In genomic region chr18:76823166-76823539, GRCh38 we compare ENCODE assay signal across 8 cellular contexts. TPM values are rescaled to one million over a fixed set of nuclear protein-coding genes. Genes with fewer than 3 reads are reported as not detected.
DNase-seq lines count a peak whose midpoint lies in the region; ATAC-seq and TF ChIP-seq lines count a peak whose summit lies in the region.

No MANE protein-coding gene starts in this region.

- TF ChIP-seq POLR2A in HCT116 (IDR thresholded peaks at IDR 0.05; ENCODE audit: borderline replicate concordance, extremely low read depth, insufficient read depth, insufficient read length), result no peak
- no peak for TF ChIP-seq POLR2A in spleen (IDR thresholded peaks at IDR 0.05)

- H3K4me2 ChIP-seq in HCT116 (ENCODE audit: low read length), result peak overlapping the region; percentile 98

- H3K27me3 Mint-ChIP-seq in activated T-helper 2 cell treated with anti-CD3 and anti-CD28 coated beads, Interferon-gamma antibody, Interleukin-2, Interleukin-4, amounts not matched to agents 10 μg/mL and 5 μg/mL and 100 μg/mL, durations not matched to agents 14 hours and 24 hours and 36 hours (ENCODE audit: low read depth), result no peaks in the 10 kb centered on the region

- H3K4me1 Mint-ChIP-seq in activated T-helper 2 cell treated with anti-CD3 and anti-CD28 coated beads, Interferon-gamma antibody, Interleukin-2, Interleukin-4, amounts not matched to agents 10 μg/mL and 5 μg/mL and 100 μg/mL, durations not matched to agents 14 hours and 24 hours and 36 hours (ENCODE audit: low read depth), result peaks cover 39% of the 10 kb centered on the region

- no peak for TF ChIP-seq CTCF in HCT116 (IDR thresholded peaks at IDR 0.05 in 2 of 3, conservative IDR thresholded peaks at IDR 0.05 in 1 of 3; ENCODE audit: borderline replicate concordance in 1 of 3, insufficient read depth in 1 of 3, low read depth in 2 of 3, low read length in 2 of 3)
- TF ChIP-seq CTCF in spleen (IDR thresholded peaks at IDR 0.05 in 8 of 11, conservative IDR thresholded peaks at IDR 0.05 in 3 of 11), result no peak

- H3K9me2 ChIP-seq in HCT116 (ENCODE audit: insufficient read depth), result no peaks in the 10 kb centered on the region

- CTCF ChIA-PET in HCT116 (lab: Charles Lee), result no interaction called here

- no peak for DNase-seq in HCT116 (ENCODE audit: low read depth, low spot score)
- no peak for DNase-seq in activated T-helper 2 cell treated with anti-CD3 and anti-CD28 coated beads, Interferon-gamma antibody, Interleukin-2, Interleukin-4, amounts not matched to agents 10 μg/mL and 5 μg/mL and 100 μg/mL, durations not matched to agents 14 hours and 24 hours and 36 hours (ENCODE audit: low spot score)
- DNase-seq in iPS DF 6.9 (ENCODE audit: low read depth, low spot score), result no peak
- peak; percentile 91 for DNase-seq in spleen
- no peak for DNase-seq in activated CD4-positive, CD25-positive, alpha-beta regulatory T cell treated with anti-CD3 and anti-CD28 coated beads, Interleukin-2, amount 50 U/mL, for 72 hours
- no peak for DNase-seq in medulla oblongata (ENCODE audit: extremely low spot score)
- DNase-seq in HPDE6-E6E7 (ENCODE audit: extremely low spot score), result no peak

- H3K4me3 ChIP-seq in HCT116 (replicated peaks in 1 of 2; ENCODE audit: low read depth in 1 of 2, low read length in 2 of 2), result peak overlapping the region; percentile 83 to 90
- H3K4me3 ChIP-seq in iPS DF 6.9 (ENCODE audit: low read length), result peak overlapping the region; percentile 100
- H3K4me3 ChIP-seq in spleen, result peak overlapping the region; percentile 52 to 97 (median 69)

- no peaks in the 10 kb centered on the region for H3K36me3 ChIP-seq in HCT116 (ENCODE audit: control insufficient read depth in 1 of 2, insufficient read depth in 2 of 2, low read length in 2 of 2)
- H3K36me3 ChIP-seq in iPS DF 6.9 (ENCODE audit: control insufficient read depth, insufficient read depth, low read length), result no peaks in the 10 kb centered on the region
- H3K36me3 ChIP-seq in spleen, result no peaks in the 10 kb centered on the region

- H3K27ac ChIP-seq in HCT116 (ENCODE audit: low read depth, low read length) (peak overlapping the region; percentile 97), iPS DF 6.9 (ENCODE audit: low read length) (no peak overlapping the region), spleen (peak overlapping the region; percentile 59 to 99 (median 95))

- POLR2A ChIA-PET in HCT116 (lab: Charles Lee), result no interaction called here

- peak overlapping the region; percentile 85 for H3K4me3 Mint-ChIP-seq in activated T-helper 2 cell treated with anti-CD3 and anti-CD28 coated beads, Interferon-gamma antibody, Interleukin-2, Interleukin-4, amounts not matched to agents 10 μg/mL and 5 μg/mL and 100 μg/mL, durations not matched to agents 14 hours and 24 hours and 36 hours (ENCODE audit: low read depth)

- no peaks in the 10 kb centered on the region for H3K9me3 Mint-ChIP-seq in activated T-helper 2 cell treated with anti-CD3 and anti-CD28 coated beads, Interferon-gamma antibody, Interleukin-2, Interleukin-4, amounts not matched to agents 10 μg/mL and 5 μg/mL and 100 μg/mL, durations not matched to agents 14 hours and 24 hours and 36 hours

- no peaks in the 10 kb centered on the region for H3K9me3 ChIP-seq in HCT116 (ENCODE audit: control insufficient read depth in 1 of 2, insufficient read depth in 1 of 2, low read depth in 1 of 2, low read length in 2 of 2)
- H3K9me3 ChIP-seq in iPS DF 6.9 (ENCODE audit: control insufficient read depth, insufficient read depth, low read length), result no peaks in the 10 kb centered on the region
- no peaks in the 10 kb centered on the region for H3K9me3 ChIP-seq in spleen

- H3K9ac ChIP-seq in HCT116 (ENCODE audit: low read length), result peak overlapping the region; percentile 90

- no CpG with 5 or more reads among the region's 25 CpGs for WGBS in iPS DF 6.9 (ENCODE audit: insufficient coverage, insufficient read length)
- 5 to 11% (median 8%) methylated on average over 11 to 25 of the region's 25 CpGs for WGBS in spleen, 5 donors

- H3K4me1 ChIP-seq in HCT116 (ENCODE audit: control insufficient read depth in 1 of 2, insufficient read depth in 2 of 2, low read length in 2 of 2) (peaks cover 11 to 40% of the 10 kb centered on the region in 2 experiments), iPS DF 6.9 (ENCODE audit: control insufficient read depth, insufficient read depth, low read length) (no peaks in the 10 kb centered on the region), spleen (peaks cover 18 to 75% (median 40%) of the 10 kb centered on the region in 6 donors)

- H3K27ac Mint-ChIP-seq in activated T-helper 2 cell treated with anti-CD3 and anti-CD28 coated beads, Interferon-gamma antibody, Interleukin-2, Interleukin-4, amounts not matched to agents 10 μg/mL and 5 μg/mL and 100 μg/mL, durations not matched to agents 14 hours and 24 hours and 36 hours, result peak overlapping the region; percentile 83

- intact Hi-C loops in HCT116 (cut with micrococcal nuclease) (loop anchor here (5.0 kb wide), 1 partner anchor 244 kb away; no protein-coding TSS in a partner anchor), spleen (cut with DNase I; ENCODE audit: low total_unique reads) (no loop called here)
- intact Hi-C loops in activated T-helper 2 cell treated with anti-CD3 and anti-CD28 coated beads, Interferon-gamma antibody, Interleukin-2, Interleukin-4, amounts not matched to agents 10 μg/mL and 5 μg/mL and 100 μg/mL, durations not matched to agents 14 hours and 24 hours and 36 hours (cut with micrococcal nuclease), result loop anchor here (2.0 to 10.0 kb wide), 3 partner anchors 36 to 312 kb away; partner anchors contain the start of gene MBP

- peaks cover 37% of the 10 kb centered on the region for H3K36me3 Mint-ChIP-seq in activated T-helper 2 cell treated with anti-CD3 and anti-CD28 coated beads, Interferon-gamma antibody, Interleukin-2, Interleukin-4, amounts not matched to agents 10 μg/mL and 5 μg/mL and 100 μg/mL, durations not matched to agents 14 hours and 24 hours and 36 hours (ENCODE audit: low read depth)

- no peak for TF ChIP-seq RAD21 in HCT116 (IDR thresholded peaks at IDR 0.05; ENCODE audit: low read depth)

- H3K27me3 ChIP-seq in HCT116 (ENCODE audit: insufficient read depth, low read length) (no peaks in the 10 kb centered on the region), iPS DF 6.9 (ENCODE audit: control insufficient read depth, insufficient read depth, low read length) (no peaks in the 10 kb centered on the region), spleen (replicated peaks in 1 of 7) (no peaks in the 10 kb centered on the region)

- RAD21 ChIA-PET in HCT116 (lab: Charles Lee; ENCODE audit: low non-redundant PET in 1 of 2, low total read pairs in 2 of 2, uncharacterized antibody in 2 of 2, unreplicated experiment in 2 of 2), result no interaction called here

- ATAC-seq in HCT116, result peak; percentile 5
- no peak for ATAC-seq in activated CD4-positive, CD25-positive, alpha-beta regulatory T cell treated with anti-CD3 and anti-CD28 coated beads, Interleukin-2, amount 50 U/mL, for 24 hours

- H3K79me2 ChIP-seq in HCT116 (ENCODE audit: insufficient read depth, low read length), result peaks cover 74% of the 10 kb centered on the region

- no peak overlapping the region for H2AFZ ChIP-seq in HCT116 (ENCODE audit: low read depth, low read length, poor library complexity, severe bottlenecking)

- BruUV-seq in HCT116 (replicated peaks; lab: Mats Ljungman, UMichigan), result no TSS peak

- H4K20me1 ChIP-seq in HCT116 (ENCODE audit: insufficient read depth), result no peaks in the 10 kb centered on the region

TF ChIP-seq in HCT116, 20 proteins besides CTCF, POLR2A, EP300 and RAD21:
- TF ChIP-seq FOSL1 (IDR thresholded peaks at IDR 0.05; ENCODE audit: low read depth) (no peak), ZFX (IDR thresholded peaks at IDR 0.05) (peak; percentile 67)
TF ChIP-seq in HCT116: peak in this region for 1.

RNA-seq across cellular contexts. Expression of gene ZNF236, which starts 0.8 kb away (rescaled TPM):
- total RNA-seq in HCT116 (2021; ENCODE audit: unreplicated experiment) (15.0 TPM), spleen (10 to 100 TPM; 15.1 to 25.4 (median 24.1) TPM)
- polyA plus RNA-seq in HCT116 (2012), result 4.4 and 9.6 TPM in 2 replicates
- 19.8 and 22.9 TPM in 2 replicates for total RNA-seq in activated T-helper 2 cell treated with anti-CD3 and anti-CD28 coated beads, Interferon-gamma antibody, Interleukin-2, Interleukin-4, amounts not matched to agents 10 μg/mL and 5 μg/mL and 100 μg/mL, durations not matched to agents 14 hours and 24 hours and 36 hours
- polyA plus RNA-seq in spleen, result 1 to 10 TPM; 1.5 to 2.6 (median 2.4) TPM
